Comparison of ENCODE assay signal across 21 cellular contexts in genomic region chr6:43762410-43762768, GRCh38.
"Had no signal": no experiment of that assay in that cellular context is flagged by ENCODE, and none has a peak within 500 bp of the region (broad histone marks: within the 10 kb centered on the region; RNA-seq: fewer than 3 reads in every experiment).

No MANE protein-coding gene starts in this region.

- H3K27ac ChIP-seq: ascending aorta, breast epithelium, SJSA1 had no signal

- H3K4me3 ChIP-seq: ascending aorta, breast epithelium, SJSA1 had no signal

- H3K4me2 ChIP-seq: SK-N-SH had no signal

- H3K9me3 ChIP-seq: ascending aorta, breast epithelium, SJSA1, SK-N-SH had no signal

- H3K36me3 ChIP-seq: ascending aorta, breast epithelium, SJSA1 had no signal

- H3K9me2 ChIP-seq: SK-N-SH had no signal

- H3K27me3 ChIP-seq: ascending aorta, breast epithelium, SJSA1 had no signal

- DNase-seq: activated CD4-positive, alpha-beta T cell treated with anti-CD3 and anti-CD28 coated beads, Interleukin-2, amount 10 ng/mL, durations not matched to agents 24 days and 14 days; activated CD4-positive, alpha-beta T cell treated with anti-CD3 and anti-CD28 coated beads, Interleukin-2, amount 50 U/mL, for 4 hours; activated CD8-positive, alpha-beta T cell treated with anti-CD3 and anti-CD28 coated beads for 36 hours; activated gamma-delta T cell; activated naive CD4-positive, alpha-beta T cell treated with Interleukin-2 at 50 U/mL for 16 hours; activated naive CD8-positive, alpha-beta T cell treated with anti-CD3 and anti-CD28 coated beads, Interleukin-2, amount 10 ng/mL, durations not matched to agents 7 days and 5 days; activated T-cell treated with anti-CD3 and anti-CD28 coated beads, Interleukin-2, amount 50 U/mL, for 24 hours; amygdala; Karpas-422; NCI-H1105; NCI-H1417 treated with DMSO at 0.1 percent for 48 hours; NCI-H187 treated with DMSO at 0.1 percent for 48 hours; NCI-H226; NCI-H446 treated with DMSO at 0.1 percent for 48 hours; NCI-H524 treated with DMSO at 0.1 percent for 48 hours; SHP77 treated with DMSO at 0.1 percent for 48 hours; SK-N-SH had no signal

- H3K4me1 ChIP-seq: ascending aorta had no signal

- ATAC-seq: activated CD8-positive, alpha-beta T cell treated with anti-CD3 and anti-CD28 coated beads for 36 hours; Panc1 had no signal
